ENCODE assay signal across 9 cellular contexts in genomic region chr1:180269848-180270766, GRCh38. TPM values are rescaled to one million over a fixed set of nuclear protein-coding genes. Genes with fewer than 3 reads are reported as not detected.
DNase-seq lines count a peak whose midpoint lies in the region; ATAC-seq and TF ChIP-seq lines count a peak whose summit lies in the region.
"Had no signal": no experiment of that assay in that cellular context is flagged by ENCODE, and none has a peak within 500 bp of the region (broad histone marks: within the 10 kb centered on the region; RNA-seq: fewer than 3 reads in every experiment).

No MANE protein-coding gene starts in this region.

- no peaks in the 10 kb centered on the region for H3K79me2 ChIP-seq in neural progenitor cell (ENCODE audit: low read depth)

- H3K4me3 Mint-ChIP-seq in endodermal cell (no peak overlapping the region), neural progenitor cell (no peak overlapping the region)

- H3K9me3 ChIP-seq in endodermal cell (ENCODE audit: control insufficient read depth, low read length) (no peaks in the 10 kb centered on the region), neural progenitor cell (ENCODE audit: low read depth) (no peaks in the 10 kb centered on the region)
- H3K9me3 ChIP-seq: thyroid gland had no signal

- H3K27ac ChIP-seq in endodermal cell (ENCODE audit: low read depth, low read length) = no peak overlapping the region
- H3K27ac ChIP-seq in neural progenitor cell = no peak overlapping the region
- H3K27ac ChIP-seq: thyroid gland had no signal

- no peaks in the 10 kb centered on the region for H3K4me1 ChIP-seq in endodermal cell (ENCODE audit: control insufficient read depth, insufficient read depth, low read length)
- peaks cover 64% of the 10 kb centered on the region for H3K4me1 ChIP-seq in neural progenitor cell
- H3K4me1 ChIP-seq: thyroid gland had no signal

- H3K27me3 Mint-ChIP-seq in endodermal cell (ENCODE audit: insufficient read depth) (peaks cover 7% of the 10 kb centered on the region), neural progenitor cell (ENCODE audit: insufficient read depth, low read depth) (peaks cover 2% of the 10 kb centered on the region)

- H3K36me3 ChIP-seq in endodermal cell (ENCODE audit: control insufficient read depth, insufficient read depth, low read length) = peaks cover 13% of the 10 kb centered on the region
- H3K36me3 ChIP-seq in neural progenitor cell = no peaks in the 10 kb centered on the region
- H3K36me3 ChIP-seq: thyroid gland had no signal

- no peak overlapping the region for H3K4me3 ChIP-seq in endodermal cell (ENCODE audit: low read length)
- H3K4me3 ChIP-seq in neural progenitor cell = no peak overlapping the region
- H3K4me3 ChIP-seq: thyroid gland had no signal

- peak; percentile 40 for DNase-seq in NCI-H460 (ENCODE audit: extremely low read depth, low read depth)
- DNase-seq in endodermal cell = peak; percentile 80
- DNase-seq in neural progenitor cell (ENCODE audit: low spot score) = peak; percentile 39
- DNase-seq in hippocampal formation (lab: John Stamatoyannopoulos, UW) = no peak
- DNase-seq in kidney glomerular epithelial cell (lab: John Stamatoyannopoulos, UW) = no peak
- DNase-seq: thyroid gland had no signal

- 73% methylated on average over 11 to 13 of the region's 13 CpGs for WGBS in endodermal cell (ENCODE audit: insufficient coverage in 1 of 2, insufficient read length in 1 of 2), 2 experiments

- TF ChIP-seq CTCF in GM12872 (IDR thresholded peaks at IDR 0.05; ENCODE audit: insufficient read depth, low read depth, low read length) (peak; percentile 62), endodermal cell (conservative IDR thresholded peaks at IDR 0.05) (peak; percentile 76), neural progenitor cell (IDR thresholded peaks at IDR 0.05) (peak; percentile 36)

- no peaks in the 10 kb centered on the region for H3K27me3 ChIP-seq in endodermal cell (ENCODE audit: control insufficient read depth, insufficient read depth, low read length, poor library complexity, severe bottlenecking)
- no peaks in the 10 kb centered on the region for H3K27me3 ChIP-seq in neural progenitor cell
- H3K27me3 ChIP-seq: thyroid gland had no signal

- peaks cover 16% of the 10 kb centered on the region for H4K20me1 ChIP-seq in neural progenitor cell (ENCODE audit: low read depth)

- H3K4me1 Mint-ChIP-seq in endodermal cell (peaks cover 20% of the 10 kb centered on the region), neural progenitor cell (peaks cover 44% of the 10 kb centered on the region)

- H2AFZ ChIP-seq in neural progenitor cell (replicated peaks) = no peak overlapping the region

- peaks cover 42% of the 10 kb centered on the region for H3F3A ChIP-seq in neural progenitor cell (ENCODE audit: low read depth)

- no peak overlapping the region for H3K4me2 ChIP-seq in neural progenitor cell

- H3K9me3 Mint-ChIP-seq in endodermal cell (no peaks in the 10 kb centered on the region), neural progenitor cell (no peaks in the 10 kb centered on the region)

- peaks cover 19% of the 10 kb centered on the region for H3K36me3 Mint-ChIP-seq in endodermal cell (ENCODE audit: low read depth)
- H3K36me3 Mint-ChIP-seq in neural progenitor cell = peaks cover 21% of the 10 kb centered on the region

- ATAC-seq in HG02973 (IDR thresholded peaks at IDR 0.05; ENCODE audit: unreplicated experiment) (no peak), HG03135 (IDR thresholded peaks at IDR 0.05; ENCODE audit: unreplicated experiment) (no peak)

- H3K9ac ChIP-seq in endodermal cell (ENCODE audit: extremely low read depth, low read length, poor library complexity, severe bottlenecking) (no peak overlapping the region), neural progenitor cell (no peak overlapping the region)

- H3K27ac Mint-ChIP-seq in endodermal cell (no peak overlapping the region), neural progenitor cell (no peak overlapping the region)

RNA-seq across cellular contexts. Expression of gene LHX4, which starts 40.0 kb away (rescaled TPM):
- 0.29 and 0.79 TPM in 2 replicates for total RNA-seq in NCI-H460 (2014; rRNA removed; shearing (Covaris generic))
- polyA plus RNA-seq in NCI-H460 (2014; cell fraction: nucleus; rRNA removed) = 0.90 and 1.6 TPM in 2 replicates
- total RNA-seq in endodermal cell (not detected), neural progenitor cell (ENCODE audit: low replicate concordance) (0.06 TPM in 1 of 2 replicates, not detected in the other)
- polyA plus RNA-seq in endodermal cell (2013, experiment 1 of 2) = 0.43 TPM
- 0.08 TPM for polyA plus RNA-seq in endodermal cell (2013, experiment 2 of 2)
- total RNA-seq: thyroid gland had no signal

Comparison
In these comparisons a context has a peak if more than half of its experiments do, and no peak if none do; other contexts are left out.
1. DNase-seq: peak in NCI-H460 (single experiment), endodermal cell (single experiment) and neural progenitor cell (single experiment); none in hippocampal formation (0 of 2) and kidney glomerular epithelial cell (single experiment).
2. Peak in every context shown above with its lines, with median percentiles within 50 percentile points of each other: CTCF ChIP-seq.